1 cellular context compared by ENCODE assay signal in the genomic region with DNA sequence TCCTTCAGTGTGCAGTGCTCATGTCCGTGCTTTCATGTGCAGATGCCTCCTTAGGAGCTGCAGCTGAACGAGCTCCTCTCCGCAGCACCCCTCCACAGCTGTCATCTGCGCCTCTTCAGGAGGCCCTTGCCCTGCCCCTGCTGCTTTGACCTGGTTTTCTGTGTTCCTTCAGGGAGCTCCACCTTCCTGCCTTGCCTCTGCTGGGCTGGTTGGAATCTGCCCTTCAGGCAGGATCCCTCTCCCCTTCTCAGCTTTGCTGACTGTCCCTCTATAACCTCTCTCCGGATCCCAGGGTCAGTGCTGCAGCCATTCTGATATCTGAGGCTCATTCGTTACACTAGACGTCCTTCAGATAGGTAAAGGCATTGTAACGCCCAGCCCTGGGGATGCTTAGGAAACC.
TF ChIP-seq lines count a peak whose summit lies in the region.

No MANE protein-coding gene starts in this region.

TF ChIP-seq in A549, 52 proteins besides CTCF, POLR2A, EP300 and RAD21 (continued from another document):
- TF ChIP-seq, protein P1, sequence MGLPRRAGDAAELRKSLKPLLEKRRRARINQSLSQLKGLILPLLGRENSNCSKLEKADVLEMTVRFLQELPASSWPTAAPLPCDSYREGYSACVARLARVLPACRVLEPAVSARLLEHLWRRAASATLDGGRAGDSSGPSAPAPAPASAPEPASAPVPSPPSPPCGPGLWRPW (IDR thresholded peaks at IDR 0.05) = no peak
- TF ChIP-seq, protein P2, sequence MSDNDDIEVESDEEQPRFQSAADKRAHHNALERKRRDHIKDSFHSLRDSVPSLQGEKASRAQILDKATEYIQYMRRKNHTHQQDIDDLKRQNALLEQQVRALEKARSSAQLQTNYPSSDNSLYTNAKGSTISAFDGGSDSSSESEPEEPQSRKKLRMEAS (IDR thresholded peaks at IDR 0.05) = no peak
- TF ChIP-seq JUNB (IDR thresholded peaks at IDR 0.05) = no peak
- no peak for TF ChIP-seq CBX8 (IDR thresholded peaks at IDR 0.05)
- TF ChIP-seq, protein P3, sequence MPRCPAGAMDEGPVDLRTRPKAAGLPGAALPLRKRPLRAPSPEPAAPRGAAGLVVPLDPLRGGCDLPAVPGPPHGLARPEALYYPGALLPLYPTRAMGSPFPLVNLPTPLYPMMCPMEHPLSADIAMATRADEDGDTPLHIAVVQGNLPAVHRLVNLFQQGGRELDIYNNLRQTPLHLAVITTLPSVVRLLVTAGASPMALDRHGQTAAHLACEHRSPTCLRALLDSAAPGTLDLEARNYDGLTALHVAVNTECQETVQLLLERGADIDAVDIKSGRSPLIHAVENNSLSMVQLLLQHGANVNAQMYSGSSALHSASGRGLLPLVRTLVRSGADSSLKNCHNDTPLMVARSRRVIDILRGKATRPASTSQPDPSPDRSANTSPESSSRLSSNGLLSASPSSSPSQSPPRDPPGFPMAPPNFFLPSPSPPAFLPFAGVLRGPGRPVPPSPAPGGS (IDR thresholded peaks at IDR 0.05) = no peak
- TF ChIP-seq RARB (CRISPR knock-in tag; IDR thresholded peaks at IDR 0.05) = no peak
- TF ChIP-seq ZSCAN20 (CRISPR knock-in tag; IDR thresholded peaks at IDR 0.05) = no peak
